Comparison of ENCODE assay signal across 27 cellular contexts in genomic region chr20:58199058-58199457, GRCh38. TPM values are rescaled to one million over a fixed set of nuclear protein-coding genes. Genes with fewer than 3 reads are reported as not detected.
DNase-seq lines count a peak whose midpoint lies in the region; ATAC-seq, FAIRE-seq and TF ChIP-seq lines count a peak whose summit lies in the region.
"Had no signal": no experiment of that assay in that cellular context is flagged by ENCODE, and none has a peak within 500 bp of the region (broad histone marks: within the 10 kb centered on the region; RNA-seq: fewer than 3 reads in every experiment).

No MANE protein-coding gene starts in this region.

- no peak overlapping the region for H3K14ac ChIP-seq in neuronal stem cell (ENCODE audit: low read length)

- no peak overlapping the region for H2AK5ac ChIP-seq in neuronal stem cell (ENCODE audit: low read depth, low read length)

- H3K79me1 ChIP-seq in neuronal stem cell (ENCODE audit: low read depth, low read length) = no peaks in the 10 kb centered on the region

- TF ChIP-seq POLR2A in heart left ventricle (IDR thresholded peaks at IDR 0.05) = no peak

- no peak overlapping the region for H3K4me3 Mint-ChIP-seq in activated CD4-positive, alpha-beta memory T cell treated with anti-CD3 and anti-CD28 coated beads, Interleukin-2, amount 10 ng/mL, durations not matched to agents 7 days and 5 days
- H3K4me3 Mint-ChIP-seq in stimulated activated naive CD8-positive, alpha-beta T cell treated with anti-CD3 and anti-CD28 coated beads, Interleukin-15, amount 100 ng/mL, for 72 hours = no peak overlapping the region
- H3K4me3 Mint-ChIP-seq: CD4-positive, alpha-beta memory T cell; GM23338; H9; HFFc6 had no signal

- no peak overlapping the region for H3K27ac Mint-ChIP-seq in activated CD4-positive, alpha-beta memory T cell treated with anti-CD3 and anti-CD28 coated beads, Interleukin-2, amount 10 ng/mL, durations not matched to agents 7 days and 5 days
- H3K27ac Mint-ChIP-seq in stimulated activated naive CD8-positive, alpha-beta T cell treated with anti-CD3 and anti-CD28 coated beads, Interleukin-15, amount 100 ng/mL, for 72 hours = no peak overlapping the region
- H3K27ac Mint-ChIP-seq: CD4-positive, alpha-beta memory T cell; GM23338; H9; HFFc6 had no signal

- peak overlapping the region; percentile 53 for H3K18ac ChIP-seq in neuronal stem cell (ENCODE audit: low read length)

- H2BK120ac ChIP-seq in neuronal stem cell (ENCODE audit: low read depth, low read length) = no peak overlapping the region

- H3K4me1 Mint-ChIP-seq in activated CD4-positive, alpha-beta memory T cell treated with anti-CD3 and anti-CD28 coated beads, Interleukin-2, amount 10 ng/mL, durations not matched to agents 7 days and 5 days = no peaks in the 10 kb centered on the region
- H3K4me1 Mint-ChIP-seq in stimulated activated naive CD8-positive, alpha-beta T cell treated with anti-CD3 and anti-CD28 coated beads, Interleukin-15, amount 100 ng/mL, for 72 hours = no peaks in the 10 kb centered on the region
- H3K4me1 Mint-ChIP-seq: CD4-positive, alpha-beta memory T cell; GM23338; H9 had no signal

- TF ChIP-seq CTCF in heart left ventricle (IDR thresholded peaks at IDR 0.05) (no peak), kidney (IDR thresholded peaks at IDR 0.05; ENCODE audit: borderline replicate concordance, extremely low read depth, insufficient read depth) (no peak)

- no peak overlapping the region for H2BK12ac ChIP-seq in neuronal stem cell (ENCODE audit: low read length)

- H3K4me1 ChIP-seq in heart left ventricle (peaks cover 0 to 3% (median 0%) of the 10 kb centered on the region in 12 donors), kidney (ENCODE audit: control insufficient read depth in 1 of 2, insufficient read depth in 1 of 2, low read depth in 1 of 2, low read length in 2 of 2) (no peaks in the 10 kb centered on the region), neuronal stem cell (ENCODE audit: control insufficient read depth in 2 of 2, insufficient read depth in 1 of 2, low read depth in 1 of 2, low read length in 2 of 2) (no peaks in the 10 kb centered on the region)

- peaks cover 3% of the 10 kb centered on the region for H3K9me3 Mint-ChIP-seq in activated CD4-positive, alpha-beta memory T cell treated with anti-CD3 and anti-CD28 coated beads, Interleukin-2, amount 10 ng/mL, durations not matched to agents 7 days and 5 days
- H3K9me3 Mint-ChIP-seq in stimulated activated naive CD8-positive, alpha-beta T cell treated with anti-CD3 and anti-CD28 coated beads, Interleukin-15, amount 100 ng/mL, for 72 hours = peaks cover 10 to 13% of the 10 kb centered on the region in 2 donors
- H3K9me3 Mint-ChIP-seq: CD4-positive, alpha-beta memory T cell; HFFc6 had no signal

- no peaks in the 10 kb centered on the region for H3K36me3 Mint-ChIP-seq in activated CD4-positive, alpha-beta memory T cell treated with anti-CD3 and anti-CD28 coated beads, Interleukin-2, amount 10 ng/mL, durations not matched to agents 7 days and 5 days (ENCODE audit: low read depth)
- H3K36me3 Mint-ChIP-seq: CD4-positive, alpha-beta memory T cell had no signal

- H3K9ac ChIP-seq in kidney (ENCODE audit: low read length in 2 of 2) (no peak overlapping the region), neuronal stem cell (ENCODE audit: low read depth, low read length, poor library complexity) (no peak overlapping the region)

- CTCF ChIA-PET in activated CD4-positive, alpha-beta memory T cell treated with anti-CD3 and anti-CD28 coated beads, Interleukin-2, amount 10 ng/mL, durations not matched to agents 7 days and 5 days (lab: Charles Lee) = no interaction called here

- WGBS in heart left ventricle, 4 donors = 37 to 65% (median 53%) methylated on average over 2 to 5 of the region's 5 CpGs
- no CpG with 5 or more reads among the region's 5 CpGs for WGBS in neuronal stem cell (ENCODE audit: extremely low coverage in 2 of 2, insufficient read length in 2 of 2, insufficient replicate concordance in 1 of 2), 2 donors

- H4K91ac ChIP-seq in neuronal stem cell (ENCODE audit: low read depth, low read length, poor library complexity) = no peak overlapping the region

- no peaks in the 10 kb centered on the region for H3K36me3 ChIP-seq in heart left ventricle
- no peaks in the 10 kb centered on the region for H3K36me3 ChIP-seq in kidney (ENCODE audit: control insufficient read depth in 1 of 2, insufficient read depth in 2 of 2, low read length in 2 of 2)
- no peaks in the 10 kb centered on the region for H3K36me3 ChIP-seq in neuronal stem cell (replicated peaks in 1 of 2; ENCODE audit: control insufficient read depth in 2 of 2, insufficient read depth in 2 of 2, low read length in 2 of 2)

- POLR2A ChIA-PET in activated CD4-positive, alpha-beta memory T cell treated with anti-CD3 and anti-CD28 coated beads, Interleukin-2, amount 10 ng/mL, durations not matched to agents 7 days and 5 days (lab: Charles Lee) = no interaction called here

- no peak overlapping the region for H3K4me2 ChIP-seq in neuronal stem cell (ENCODE audit: insufficient read depth, low read length, poor library complexity, severe bottlenecking)
- H3K4me2 ChIP-seq: GM23338 had no signal

- H3K27me3 ChIP-seq in heart left ventricle (no peaks in the 10 kb centered on the region), neuronal stem cell (ENCODE audit: control insufficient read depth in 3 of 3, insufficient read depth in 3 of 3, low read depth in 1 of 3, low read length in 3 of 3) (no peaks in the 10 kb centered on the region)

- H3K27me3 Mint-ChIP-seq in activated CD4-positive, alpha-beta memory T cell treated with anti-CD3 and anti-CD28 coated beads, Interleukin-2, amount 10 ng/mL, durations not matched to agents 7 days and 5 days = no peaks in the 10 kb centered on the region
- H3K27me3 Mint-ChIP-seq in stimulated activated naive CD8-positive, alpha-beta T cell treated with anti-CD3 and anti-CD28 coated beads, Interleukin-15, amount 100 ng/mL, for 72 hours = no peaks in the 10 kb centered on the region

- H3K9me3 ChIP-seq in heart left ventricle (peaks cover 0 to 5% (median 0%) of the 10 kb centered on the region in 12 donors), kidney (ENCODE audit: control insufficient read depth in 1 of 2, low read length in 2 of 2) (no peaks in the 10 kb centered on the region), neuronal stem cell (replicated peaks in 1 of 2; ENCODE audit: control insufficient read depth in 2 of 2, insufficient read depth in 1 of 2, low read depth in 1 of 2, low read length in 2 of 2) (no peaks in the 10 kb centered on the region)

- no peak overlapping the region for H2BK5ac ChIP-seq in neuronal stem cell (ENCODE audit: low read length)

- DNase-seq in heart left ventricle (peak in 3 of 5 donors; percentile 25 to 53 (median 49)), cardiac septum (ENCODE audit: low spot score) (no peak), left cardiac atrium (no peak), kidney (peak; percentile 87), neuronal stem cell (ENCODE audit: low spot score) (no peak), NCI-H69 (lab: John Stamatoyannopoulos, UW) (no peak)
- no peak for DNase-seq in activated CD4-positive, alpha-beta memory T cell treated with anti-CD3 and anti-CD28 coated beads, Interleukin-2, amount 10 ng/mL, durations not matched to agents 7 days and 5 days
- no peak for DNase-seq in stimulated activated naive CD8-positive, alpha-beta T cell treated with anti-CD3 and anti-CD28 coated beads, Interleukin-15, amount 100 ng/mL, for 72 hours
- DNase-seq: C1 segment of cervical spinal cord; Calu3; CD4-positive, alpha-beta memory T cell; COR-L47; DMS53; DMS79 treated with DMSO at 0.1 percent for 48 hours; GF-D8; H9; HFFc6 had no signal

- H4K8ac ChIP-seq in neuronal stem cell (ENCODE audit: low read depth, low read length) = no peak overlapping the region

- FAIRE-seq in kidney (lab: Jason Lieb, UNC) = no peak
- FAIRE-seq: GM12891, GM18507 had no signal

- H3K4ac ChIP-seq in neuronal stem cell (ENCODE audit: low read length) = no peak overlapping the region

- intact Hi-C loops in heart left ventricle (cut with DNase I) = loop anchor here in 1 of 10 donors (5.0 kb wide), 1 partner anchor 677 kb away; no protein-coding TSS in a partner anchor
- intact Hi-C loops in cardiac septum (cut with DNase I) = no loop called here
- intact Hi-C loops in left cardiac atrium (cut with DNase I) = no loop called here
- intact Hi-C loops in kidney (cut with DNase I) = no loop called here

- H2AFZ ChIP-seq in neuronal stem cell (ENCODE audit: low read length) = no peak overlapping the region
- H2AFZ ChIP-seq: GM23338 had no signal

- H3K4me3 ChIP-seq in heart left ventricle (no peak overlapping the region), kidney (ENCODE audit: low read length in 2 of 2) (no peak overlapping the region), neuronal stem cell (ENCODE audit: low read length in 2 of 2) (no peak overlapping the region)
- H3K4me3 ChIP-seq: GM23338 had no signal

- ATAC-seq in heart left ventricle = peak in 3 of 4 donors; percentile 42 to 72 (median 44)
- peak; percentile 43 to 47 for ATAC-seq in left cardiac atrium
- ATAC-seq in stimulated activated naive CD8-positive, alpha-beta T cell treated with anti-CD3 and anti-CD28 coated beads, Interleukin-15, amount 100 ng/mL, for 72 hours = no peak
- ATAC-seq: GM23338, HCT116 had no signal

- H3K23ac ChIP-seq in neuronal stem cell (ENCODE audit: low read depth, low read length, poor library complexity) = no peak overlapping the region

- no peak overlapping the region for H2BK15ac ChIP-seq in neuronal stem cell (ENCODE audit: low read length)

- no peak overlapping the region for H3K27ac ChIP-seq in heart left ventricle
- no peak overlapping the region for H3K27ac ChIP-seq in kidney (ENCODE audit: low read depth in 2 of 2, low read length in 2 of 2)
- H3K27ac ChIP-seq in neuronal stem cell (replicated peaks; ENCODE audit: low read length) = no peak overlapping the region

RNA-seq across cellular contexts. Expression of gene ANKRD60, which starts 29.4 kb away (rescaled TPM):
- total RNA-seq in heart left ventricle = not detected
- not detected for polyA plus RNA-seq in heart left ventricle
- not detected for total RNA-seq in cardiac septum
- total RNA-seq in left cardiac atrium = not detected
- total RNA-seq in kidney = not detected
- polyA plus RNA-seq in kidney (ENCODE audit: insufficient read depth, low read depth, low replicate concordance) = not detected
- polyA plus RNA-seq in neuronal stem cell (2013, experiment 1 of 2) = not detected
- not detected for polyA plus RNA-seq in neuronal stem cell (2013, experiment 2 of 2)
- total RNA-seq in activated CD4-positive, alpha-beta memory T cell treated with anti-CD3 and anti-CD28 coated beads, Interleukin-2, amount 10 ng/mL, durations not matched to agents 7 days and 5 days = not detected
- total RNA-seq: A172; A673; Calu3; CD4-positive, alpha-beta memory T cell; Daoy; G401; GM23338; H4; H9; HFFc6 had no signal
- polyA plus RNA-seq: BJ; CD4-positive, alpha-beta memory T cell; GM23338 had no signal

Comparison
In these comparisons a context has a peak if more than half of its experiments do, and no peak if none do; other contexts are left out.
1. DNase-seq: peak in heart left ventricle (3 of 5) and kidney (single experiment); none in cardiac septum (single experiment), left cardiac atrium (single experiment), neuronal stem cell (single experiment), NCI-H69 (single experiment), activated CD4-positive, alpha-beta memory T cell treated with anti-CD3 and anti-CD28 coated beads, Interleukin-2, amount 10 ng/mL, durations not matched to agents 7 days and 5 days (single experiment) and stimulated activated naive CD8-positive, alpha-beta T cell treated with anti-CD3 and anti-CD28 coated beads, Interleukin-15, amount 100 ng/mL, for 72 hours (0 of 2).